In the genomic region with DNA sequence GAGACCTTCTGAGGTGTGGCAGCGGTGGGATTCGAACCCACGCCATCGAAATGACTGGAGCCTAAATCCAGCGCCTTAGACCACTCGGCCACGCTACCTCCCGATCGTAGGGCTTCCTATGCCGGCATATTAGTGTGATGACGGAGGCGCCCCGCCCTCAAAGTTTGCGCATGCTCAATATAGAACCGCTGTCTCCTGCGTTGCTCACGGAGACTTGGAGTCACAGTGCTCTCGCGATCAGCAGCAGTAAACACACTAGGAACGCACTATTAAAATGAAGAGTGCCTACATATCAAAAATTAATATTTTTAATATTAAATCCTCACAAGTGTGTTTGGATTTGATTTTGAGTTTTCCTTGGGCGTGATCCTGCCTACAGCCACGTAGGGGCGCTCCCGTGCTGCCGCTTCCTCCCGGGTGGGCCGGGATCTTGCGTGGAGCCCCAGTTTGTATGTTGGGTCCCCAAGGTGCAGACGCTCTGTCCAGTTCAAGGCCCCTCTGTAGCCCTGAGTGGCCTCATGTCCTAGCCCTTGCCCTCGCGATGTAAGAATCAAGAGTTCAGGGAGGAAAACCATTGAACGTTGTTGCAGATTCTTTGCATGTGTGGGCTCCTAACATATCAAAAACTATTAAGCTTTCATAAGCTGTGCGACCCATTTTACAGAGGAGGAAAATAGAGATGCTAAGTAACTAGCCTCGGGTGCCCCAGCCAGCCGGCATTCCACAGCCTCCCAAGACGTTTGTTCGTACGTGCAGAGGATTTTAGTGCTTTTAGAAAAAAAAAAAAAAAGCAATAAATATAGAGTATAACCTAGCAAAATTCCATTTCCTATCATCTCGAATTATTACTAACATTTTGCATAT, we compare ENCODE assay signal across 8 cellular contexts. TPM values are rescaled to one million over a fixed set of nuclear protein-coding genes. Genes with fewer than 3 reads are reported as not detected.
A peak's percentile ranks its signal among the peaks of the same experiment; 100 is the strongest.
DNase-seq lines count a peak whose midpoint lies in the region; ATAC-seq and TF ChIP-seq lines count a peak whose summit lies in the region.

No MANE protein-coding gene starts in this region.

- no peaks in the 10 kb centered on the region for H3K79me2 ChIP-seq in PC-3 (ENCODE audit: low read length)

- peaks cover 27% of the 10 kb centered on the region for H3K4me1 ChIP-seq in PC-3 (ENCODE audit: insufficient read depth, low read length)

- peak overlapping the region; percentile 83 for H3K4me2 ChIP-seq in PC-3 (ENCODE audit: low read length)

- no peaks in the 10 kb centered on the region for H3K27me3 ChIP-seq in PC-3 (ENCODE audit: low read length)

- BruUV-seq in PC-3 (replicated peaks; lab: Mats Ljungman, UMichigan): no TSS peak

- POLR2A ChIA-PET in PC-3 (lab: Charles Lee; ENCODE audit: unreplicated experiment): no interaction called here

- H3K27ac ChIP-seq in PC-3 (ENCODE audit: low read length): no peak overlapping the region

- no peaks in the 10 kb centered on the region for H4K20me1 ChIP-seq in PC-3 (ENCODE audit: low read length)

- CTCF ChIA-PET in PC-3 (lab: Charles Lee): interaction anchor here (0.7 to 1.8 kb wide), 3 partner anchors 10 to 104 kb away, joined by 5 to 14 read pairs (median 6); a partner anchor contains a TSS

- peak; percentile 84 for TF ChIP-seq CTCF in PC-3 (conservative IDR thresholded peaks at IDR 0.05; ENCODE audit: low read depth, low read length)
- TF ChIP-seq CTCF in epithelial cell of proximal tubule (conservative IDR thresholded peaks at IDR 0.05; ENCODE audit: low read depth, low read length): peak; percentile 91

- ATAC-seq in PC-3: peak; percentile 16

- no peaks in the 10 kb centered on the region for H3K9me3 ChIP-seq in PC-3 (ENCODE audit: low read length)

- no peaks in the 10 kb centered on the region for H3F3A ChIP-seq in PC-3 (ENCODE audit: low read length, unreplicated experiment)

- H3K36me3 ChIP-seq in PC-3 (ENCODE audit: low read depth, low read length): no peaks in the 10 kb centered on the region

- peak overlapping the region; percentile 97 for H2AFZ ChIP-seq in PC-3 (ENCODE audit: low read length)

- intact Hi-C loops in PC-3 (cut with micrococcal nuclease): loop anchor here (1.0 kb wide), 1 partner anchor 101 kb away; a partner anchor contains a TSS

- no peaks in the 10 kb centered on the region for H3K9me2 ChIP-seq in PC-3 (replicated peaks; ENCODE audit: low read length)

- peak overlapping the region; percentile 72 for H3K4me3 ChIP-seq in Jurkat, Clone E6-1 (ENCODE audit: low read length)
- H3K4me3 ChIP-seq in PC-3 (ENCODE audit: low read length): peak overlapping the region; percentile 85
- peak overlapping the region; percentile 62 for H3K4me3 ChIP-seq in epithelial cell of proximal tubule (ENCODE audit: low read depth, low read length)

- peak overlapping the region; percentile 65 for H3K9ac ChIP-seq in PC-3 (ENCODE audit: low read length)

- DNase-seq in NCI-H187 (lab: John Stamatoyannopoulos, UW): peak; percentile 53 to 87
- DNase-seq in NCI-H187 treated with DMSO at 0.1 percent for 48 hours (lab: John Stamatoyannopoulos, UW): no peak
- DNase-seq in Jurkat, Clone E6-1 (ENCODE audit: low read depth, low spot score): peak; percentile 87
- peak; percentile 89 for DNase-seq in PC-3
- DNase-seq in activated T-cell treated with anti-CD3 and anti-CD28 coated beads, Interleukin-2, amount 50 U/mL, for 1 hour: peak; percentile 95
- no peak for DNase-seq in epithelial cell of proximal tubule (ENCODE audit: low read depth)
- DNase-seq in mucosa of gallbladder (ENCODE audit: low spot score): peak; percentile 95
- DNase-seq in stimulated activated CD8-positive, alpha-beta memory T cell treated with anti-CD3 and anti-CD28 coated beads, Interleukin-2, amount 100 ng/mL, for 48 hours (ENCODE audit: low read depth in 2 of 2): peak; percentile 73 to 88

RNA-seq across cellular contexts. Expression of a gene that starts 10.2 kb away (rescaled TPM):
- polyA plus RNA-seq in Jurkat, Clone E6-1 (2012; ENCODE audit: insufficient read depth, insufficient read length): 7.1 TPM
- total RNA-seq in PC-3 (2014; rRNA removed): 9.1 and 15.0 TPM in 2 replicates
- total RNA-seq in epithelial cell of proximal tubule: 12.2 and 13.7 TPM in 2 replicates
- 30.2 TPM for total RNA-seq in mucosa of gallbladder

RNA-seq across cellular contexts. Expression of a gene that starts 33.6 kb away (rescaled TPM):
- not detected for polyA plus RNA-seq in Jurkat, Clone E6-1 (2012; ENCODE audit: insufficient read depth, insufficient read length)
- total RNA-seq in PC-3 (2014; rRNA removed) (not detected in 2 replicates), epithelial cell of proximal tubule (0.12 TPM in 1 of 2 replicates, not detected in the other), mucosa of gallbladder (0.26 TPM)

Comparison
In these comparisons a context has a peak if more than half of its experiments do, and no peak if none do; other contexts are left out.
1. DNase-seq: peak in NCI-H187 (2 of 2), Jurkat, Clone E6-1 (single experiment), PC-3 (single experiment), activated T-cell treated with anti-CD3 and anti-CD28 coated beads, Interleukin-2, amount 50 U/mL, for 1 hour (single experiment), mucosa of gallbladder (single experiment) and stimulated activated CD8-positive, alpha-beta memory T cell treated with anti-CD3 and anti-CD28 coated beads, Interleukin-2, amount 100 ng/mL, for 48 hours (2 of 2); none in NCI-H187 treated with DMSO at 0.1 percent for 48 hours (single experiment) and epithelial cell of proximal tubule (single experiment).
2. Peak in every context shown above with its lines, with median percentiles within 50 percentile points of each other: H3K4me3 ChIP-seq.